ENCODE assay signal across 1 cellular context in the genomic region with DNA sequence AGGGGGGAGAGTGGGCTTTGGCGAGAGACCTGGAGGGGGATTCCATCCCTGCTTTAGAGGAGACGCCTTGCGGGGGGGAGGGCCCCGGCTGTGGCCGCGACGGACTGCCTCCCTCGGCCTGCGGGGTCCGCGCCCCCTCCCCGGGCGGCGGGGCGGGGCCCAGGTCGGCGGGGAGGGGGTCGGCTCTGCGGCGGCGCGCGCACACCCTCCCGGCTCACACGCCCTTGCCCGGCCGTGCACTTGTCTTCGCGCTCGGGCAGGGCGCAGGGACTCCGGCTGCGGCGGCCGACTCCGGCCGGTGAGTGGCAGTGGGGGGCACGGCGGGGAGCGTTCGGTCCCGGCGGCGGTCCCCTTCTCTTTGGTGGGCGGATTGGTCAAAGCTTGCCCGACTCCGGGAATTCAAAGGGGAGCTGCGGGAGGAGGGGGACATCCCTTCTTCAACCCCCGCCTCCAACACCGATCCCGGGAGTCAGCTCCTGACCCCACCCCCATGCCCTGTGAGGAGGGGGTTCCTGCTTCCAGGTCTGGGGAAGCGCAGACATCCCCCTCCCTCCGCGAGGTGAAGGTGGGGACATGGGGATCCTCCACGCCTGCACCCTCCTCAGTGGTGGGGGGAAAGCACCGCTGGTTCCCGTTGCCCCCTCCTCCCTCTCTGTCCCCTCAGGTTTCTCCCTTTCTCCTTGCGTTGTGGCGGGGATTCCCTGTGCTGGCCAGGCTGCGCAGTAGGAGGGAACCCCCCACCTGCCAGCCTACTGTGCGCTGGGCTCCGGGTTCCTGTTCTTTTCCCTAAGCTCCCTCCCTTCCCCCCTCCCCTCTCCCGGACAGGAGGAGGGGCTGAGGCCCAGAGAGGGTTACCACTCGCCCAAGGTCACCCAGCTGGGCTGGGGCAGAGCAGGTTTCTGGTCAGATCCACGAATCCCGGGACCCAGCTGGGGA.
TF ChIP-seq lines count a peak whose summit lies in the region.

No MANE protein-coding gene starts in this region.

TF ChIP-seq in HepG2, 621 proteins besides CTCF, POLR2A, EP300 and RAD21:
- TF ChIP-seq RFXANK (CRISPR knock-in tag; IDR thresholded peaks at IDR 0.05) (no peak), MTF1 (CRISPR knock-in tag; IDR thresholded peaks at IDR 0.05) (no peak), POLR2AphosphoS5 (IDR thresholded peaks at IDR 0.05; ENCODE audit: low read depth, low read length) (no peak), SNRNP70 (IDR thresholded peaks at IDR 0.05; ENCODE audit: low read depth, low read length) (no peak), EZH2 (conservative IDR thresholded peaks at IDR 0.05; ENCODE audit: low read depth, low read length) (0 out of 2 replicates have a peak, but pooled peaks have one; percentile 44), ZNF768 (CRISPR knock-in tag; IDR thresholded peaks at IDR 0.05) (peak; percentile 99), ZNF24 (IDR thresholded peaks at IDR 0.05) (no peak), ZNF232 (CRISPR knock-in tag; IDR thresholded peaks at IDR 0.05; ENCODE audit: borderline replicate concordance) (no peak), NCOA5 (CRISPR knock-in tag; IDR thresholded peaks at IDR 0.05) (no peak)
- TF ChIP-seq, protein P1, sequence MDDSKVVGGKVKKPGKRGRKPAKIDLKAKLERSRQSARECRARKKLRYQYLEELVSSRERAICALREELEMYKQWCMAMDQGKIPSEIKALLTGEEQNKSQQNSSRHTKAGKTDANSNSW (CRISPR knock-in tag; IDR thresholded peaks at IDR 0.05; ENCODE audit: borderline replicate concordance), result no peak
- TF ChIP-seq, protein P2, sequence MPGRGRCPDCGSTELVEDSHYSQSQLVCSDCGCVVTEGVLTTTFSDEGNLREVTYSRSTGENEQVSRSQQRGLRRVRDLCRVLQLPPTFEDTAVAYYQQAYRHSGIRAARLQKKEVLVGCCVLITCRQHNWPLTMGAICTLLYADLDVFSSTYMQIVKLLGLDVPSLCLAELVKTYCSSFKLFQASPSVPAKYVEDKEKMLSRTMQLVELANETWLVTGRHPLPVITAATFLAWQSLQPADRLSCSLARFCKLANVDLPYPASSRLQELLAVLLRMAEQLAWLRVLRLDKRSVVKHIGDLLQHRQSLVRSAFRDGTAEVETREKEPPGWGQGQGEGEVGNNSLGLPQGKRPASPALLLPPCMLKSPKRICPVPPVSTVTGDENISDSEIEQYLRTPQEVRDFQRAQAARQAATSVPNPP (CRISPR knock-in tag; IDR thresholded peaks at IDR 0.05), result no peak
- TF ChIP-seq, protein P3, sequence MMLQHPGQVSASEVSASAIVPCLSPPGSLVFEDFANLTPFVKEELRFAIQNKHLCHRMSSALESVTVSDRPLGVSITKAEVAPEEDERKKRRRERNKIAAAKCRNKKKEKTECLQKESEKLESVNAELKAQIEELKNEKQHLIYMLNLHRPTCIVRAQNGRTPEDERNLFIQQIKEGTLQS (CRISPR knock-in tag; IDR thresholded peaks at IDR 0.05), result no peak
- TF ChIP-seq, protein P4, sequence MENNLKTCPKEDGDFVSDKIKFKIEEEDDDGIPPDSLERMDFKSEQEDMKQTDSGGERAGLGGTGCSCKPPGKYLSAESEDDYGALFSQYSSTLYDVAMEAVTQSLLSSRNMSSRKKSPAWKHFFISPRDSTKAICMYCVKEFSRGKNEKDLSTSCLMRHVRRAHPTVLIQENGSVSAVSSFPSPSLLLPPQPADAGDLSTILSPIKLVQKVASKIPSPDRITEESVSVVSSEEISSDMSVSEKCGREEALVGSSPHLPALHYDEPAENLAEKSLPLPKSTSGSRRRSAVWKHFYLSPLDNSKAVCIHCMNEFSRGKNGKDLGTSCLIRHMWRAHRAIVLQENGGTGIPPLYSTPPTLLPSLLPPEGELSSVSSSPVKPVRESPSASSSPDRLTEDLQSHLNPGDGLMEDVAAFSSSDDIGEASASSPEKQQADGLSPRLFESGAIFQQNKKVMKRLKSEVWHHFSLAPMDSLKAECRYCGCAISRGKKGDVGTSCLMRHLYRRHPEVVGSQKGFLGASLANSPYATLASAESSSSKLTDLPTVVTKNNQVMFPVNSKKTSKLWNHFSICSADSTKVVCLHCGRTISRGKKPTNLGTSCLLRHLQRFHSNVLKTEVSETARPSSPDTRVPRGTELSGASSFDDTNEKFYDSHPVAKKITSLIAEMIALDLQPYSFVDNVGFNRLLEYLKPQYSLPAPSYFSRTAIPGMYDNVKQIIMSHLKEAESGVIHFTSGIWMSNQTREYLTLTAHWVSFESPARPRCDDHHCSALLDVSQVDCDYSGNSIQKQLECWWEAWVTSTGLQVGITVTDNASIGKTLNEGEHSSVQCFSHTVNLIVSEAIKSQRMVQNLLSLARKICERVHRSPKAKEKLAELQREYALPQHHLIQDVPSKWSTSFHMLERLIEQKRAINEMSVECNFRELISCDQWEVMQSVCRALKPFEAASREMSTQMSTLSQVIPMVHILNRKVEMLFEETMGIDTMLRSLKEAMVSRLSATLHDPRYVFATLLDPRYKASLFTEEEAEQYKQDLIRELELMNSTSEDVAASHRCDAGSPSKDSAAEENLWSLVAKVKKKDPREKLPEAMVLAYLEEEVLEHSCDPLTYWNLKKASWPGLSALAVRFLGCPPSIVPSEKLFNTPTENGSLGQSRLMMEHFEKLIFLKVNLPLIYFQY (CRISPR knock-in tag; IDR thresholded peaks at IDR 0.05; ENCODE audit: borderline replicate concordance), result no peak
- TF ChIP-seq, protein P5, sequence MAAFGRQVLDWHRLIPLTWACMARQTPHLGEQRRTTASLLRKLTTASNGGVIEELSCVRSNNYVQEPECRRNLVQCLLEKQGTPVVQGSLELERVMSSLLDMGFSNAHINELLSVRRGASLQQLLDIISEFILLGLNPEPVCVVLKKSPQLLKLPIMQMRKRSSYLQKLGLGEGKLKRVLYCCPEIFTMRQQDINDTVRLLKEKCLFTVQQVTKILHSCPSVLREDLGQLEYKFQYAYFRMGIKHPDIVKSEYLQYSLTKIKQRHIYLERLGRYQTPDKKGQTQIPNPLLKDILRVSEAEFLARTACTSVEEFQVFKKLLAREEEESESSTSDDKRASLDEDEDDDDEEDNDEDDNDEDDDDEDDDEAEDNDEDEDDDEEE (CRISPR knock-in tag; IDR thresholded peaks at IDR 0.05), result no peak
